In the genomic region with DNA sequence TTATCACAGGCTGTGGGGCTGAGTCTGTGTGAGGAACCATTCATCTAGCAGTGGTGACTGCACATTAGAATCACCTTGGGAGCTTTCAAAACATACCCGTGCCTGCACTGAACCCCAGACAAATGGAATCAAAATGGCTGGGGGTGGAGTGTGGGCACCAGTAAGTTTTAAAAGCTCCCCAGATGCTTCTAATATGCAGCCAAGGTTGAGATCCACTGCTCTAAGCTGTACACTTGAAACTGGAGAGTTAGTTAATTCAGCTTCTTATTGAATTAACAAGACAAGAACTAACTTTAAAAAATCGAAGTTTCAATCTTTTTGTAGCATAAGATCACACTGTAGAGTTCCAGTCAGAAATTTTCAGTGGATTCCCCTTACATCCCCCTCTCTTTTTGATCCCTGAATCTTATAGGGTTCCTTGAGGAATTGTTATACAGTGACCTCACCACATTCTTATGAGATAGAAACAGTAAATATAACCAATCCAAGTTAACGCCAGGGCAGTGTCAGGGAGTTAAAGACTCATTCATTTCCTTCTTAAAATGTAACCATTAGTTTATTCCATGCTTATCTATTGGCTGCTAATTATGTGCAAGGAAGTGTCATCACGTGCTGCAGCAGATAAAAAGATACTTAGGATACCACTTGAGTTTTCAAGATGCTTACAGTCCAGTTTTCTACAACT, we compare ENCODE assay signal across 22 cellular contexts. TPM values are rescaled to one million over a fixed set of nuclear protein-coding genes. Genes with fewer than 3 reads are reported as not detected.
DNase-seq lines count a peak whose midpoint lies in the region; ATAC-seq, FAIRE-seq and TF ChIP-seq lines count a peak whose summit lies in the region.
"Had no signal": no experiment of that assay in that cellular context is flagged by ENCODE, and none has a peak within 500 bp of the region (broad histone marks: within the 10 kb centered on the region; RNA-seq: fewer than 3 reads in every experiment).

No MANE protein-coding gene starts in this region.

- H3K27ac Mint-ChIP-seq in Caco-2 (ENCODE audit: unreplicated experiment) = peak overlapping the region; percentile 69
- H3K27ac Mint-ChIP-seq in progenitor cell of endocrine pancreas = peak overlapping the region; percentile 55
- H3K27ac Mint-ChIP-seq in natural killer cell treated with Interleukin-12 subunit alpha and Interleukin-12 subunit beta and Interleukin-15 and Interleukin-18, amount 100 ng/mL, for 72 hours = no peak overlapping the region
- H3K27ac Mint-ChIP-seq: activated naive CD4-positive, alpha-beta T cell treated with anti-CD3 and anti-CD28 coated beads for 36 hours; stimulated activated effector memory CD8-positive, alpha-beta T cell treated with anti-CD3 and anti-CD28 coated beads, Interleukin-12 subunit alpha, Interleukin-12 subunit beta, amount 100 ng/mL, for 72 hours had no signal

- no peak for TF ChIP-seq EP300 in SK-N-SH (IDR thresholded peaks at IDR 0.05; ENCODE audit: borderline replicate concordance in 1 of 2, low read depth in 1 of 2, low read length in 1 of 2)

- H3K4me1 ChIP-seq in Caco-2 = no peaks in the 10 kb centered on the region; the same call in 1 of the 2 replicates
- H3K4me1 ChIP-seq in SK-N-SH (ENCODE audit: control insufficient read depth in 1 of 2, insufficient read depth in 2 of 2, low read depth in 1 of 2, low read length in 1 of 2) = peaks cover 0 to 5% of the 10 kb centered on the region in 2 experiments; a peak in 1 of 4 replicates
- H3K4me1 ChIP-seq in fibroblast of lung (ENCODE audit: control insufficient read depth, extremely low read depth, insufficient read depth, low read length) = peaks cover 8% of the 10 kb centered on the region
- H3K4me1 ChIP-seq: BLaER1 had no signal

- H3K9me2 ChIP-seq in SK-N-SH = no peaks in the 10 kb centered on the region

- no peak overlapping the region for H3K9ac ChIP-seq in SK-N-SH
- H3K9ac ChIP-seq in fibroblast of lung (ENCODE audit: insufficient read depth, low read length) = no peak overlapping the region
- H3K9ac ChIP-seq: BLaER1 had no signal

- H3K27me3 Mint-ChIP-seq in Caco-2 (ENCODE audit: insufficient read depth, unreplicated experiment) (no peaks in the 10 kb centered on the region), progenitor cell of endocrine pancreas (no peaks in the 10 kb centered on the region)
- H3K27me3 Mint-ChIP-seq in natural killer cell treated with Interleukin-12 subunit alpha and Interleukin-12 subunit beta and Interleukin-15 and Interleukin-18, amount 100 ng/mL, for 72 hours = no peaks in the 10 kb centered on the region
- H3K27me3 Mint-ChIP-seq: effector memory CD8-positive, alpha-beta T cell had no signal

- DNase-seq in Caco-2 (no peak), SK-N-SH (no peak), fibroblast of lung (ENCODE audit: low read depth in 2 of 2) (peak; percentile 34 to 75), progenitor cell of endocrine pancreas (ENCODE audit: low spot score, unreplicated experiment) (no peak), GM12892 (ENCODE audit: insufficient read length) (no peak), nucleus accumbens (lab: John Stamatoyannopoulos, UW) (no peak), GM19239 (ENCODE audit: insufficient read length, low spot score) (no peak)
- no peak for DNase-seq in natural killer cell treated with Interleukin-12 subunit alpha and Interleukin-12 subunit beta and Interleukin-15 and Interleukin-18, amount 100 ng/mL, for 72 hours (ENCODE audit: low spot score)
- DNase-seq: activated CD4-positive, CD25-positive, alpha-beta regulatory T cell treated with anti-CD3 and anti-CD28 coated beads, Interleukin-2, amount 50 U/mL, for 72 hours; activated naive CD4-positive, alpha-beta T cell treated with anti-CD3 and anti-CD28 coated beads for 36 hours; caudate nucleus; DMS53; effector memory CD8-positive, alpha-beta T cell; glutamatergic neuron; Kasumi-1; NCI-H1436 treated with DMSO at 0.1 percent for 48 hours; sigmoid colon; T-helper 2 cell had no signal

- H3K9me3 Mint-ChIP-seq in Caco-2 (ENCODE audit: unreplicated experiment) (peaks cover 24% of the 10 kb centered on the region), progenitor cell of endocrine pancreas (ENCODE audit: low read depth) (peaks cover 29% of the 10 kb centered on the region)
- H3K9me3 Mint-ChIP-seq in natural killer cell treated with Interleukin-12 subunit alpha and Interleukin-12 subunit beta and Interleukin-15 and Interleukin-18, amount 100 ng/mL, for 72 hours = peaks cover 6% of the 10 kb centered on the region
- H3K9me3 Mint-ChIP-seq: effector memory CD8-positive, alpha-beta T cell had no signal

- no peaks in the 10 kb centered on the region for H4K20me1 ChIP-seq in SK-N-SH (ENCODE audit: insufficient read depth)
- H4K20me1 ChIP-seq in fibroblast of lung (ENCODE audit: control insufficient read depth, extremely low read depth, insufficient read depth, low read length) = no peaks in the 10 kb centered on the region
- H4K20me1 ChIP-seq: BLaER1 had no signal

- H3K4me3 ChIP-seq in Caco-2 (ENCODE audit: low read depth, low read length) (no peak overlapping the region), SK-N-SH (ENCODE audit: low read depth in 2 of 2, low read length in 1 of 2) (no peak overlapping the region; a peak in 1 of 4 replicates), fibroblast of lung (replicated peaks in 1 of 4; ENCODE audit: control extremely low read depth in 1 of 4, insufficient read depth in 1 of 4, low read depth in 3 of 4, low read length in 4 of 4) (no peak overlapping the region)
- H3K4me3 ChIP-seq: BLaER1, sigmoid colon had no signal

- H3K27me3 ChIP-seq in Caco-2 (replicated peaks; ENCODE audit: control insufficient read depth, insufficient read depth, low read length) = no peaks in the 10 kb centered on the region
- no peaks in the 10 kb centered on the region for H3K27me3 ChIP-seq in SK-N-SH (ENCODE audit: insufficient read depth)
- no peaks in the 10 kb centered on the region for H3K27me3 ChIP-seq in fibroblast of lung (ENCODE audit: control insufficient read depth, insufficient read depth, low read length)
- H3K27me3 ChIP-seq: BLaER1, sigmoid colon had no signal

- 0 out of 2 replicates have a peak, but pooled peaks cover 3% of the 10 kb centered on the region for H3K9me3 ChIP-seq in Caco-2
- H3K9me3 ChIP-seq in SK-N-SH = 0 out of 2 replicates have a peak, but pooled peaks cover 2% of the 10 kb centered on the region
- no peaks in the 10 kb centered on the region for H3K9me3 ChIP-seq in fibroblast of lung (ENCODE audit: control insufficient read depth, insufficient read depth, low read depth, low read length)

- no peak for TF ChIP-seq CTCF in Caco-2 (IDR thresholded peaks at IDR 0.05; ENCODE audit: insufficient read depth in 1 of 2, low read depth in 1 of 2, low read length in 1 of 2, severe bottlenecking in 1 of 2, unreplicated experiment in 1 of 2)
- no peak for TF ChIP-seq CTCF in SK-N-SH (IDR thresholded peaks at IDR 0.05)
- no peak for TF ChIP-seq CTCF in fibroblast of lung (conservative IDR thresholded peaks at IDR 0.05 in 1 of 2, IDR thresholded peaks at IDR 0.05 in 1 of 2; ENCODE audit: low read depth in 1 of 2, low read length in 2 of 2)
- TF ChIP-seq CTCF in progenitor cell of endocrine pancreas (IDR thresholded peaks at IDR 0.05; ENCODE audit: unreplicated experiment) = no peak

- ATAC-seq in natural killer cell treated with Interleukin-12 subunit alpha and Interleukin-12 subunit beta and Interleukin-15 and Interleukin-18, amount 100 ng/mL, for 72 hours = no peak
- ATAC-seq: effector memory CD8-positive, alpha-beta T cell; Right ventricle myocardium inferior; stimulated activated effector memory CD8-positive, alpha-beta T cell treated with anti-CD3 and anti-CD28 coated beads, Interleukin-12 subunit alpha, Interleukin-12 subunit beta, amount 100 ng/mL, for 72 hours had no signal

- H3K79me2 ChIP-seq in SK-N-SH (ENCODE audit: insufficient read depth) = no peaks in the 10 kb centered on the region
- no peaks in the 10 kb centered on the region for H3K79me2 ChIP-seq in fibroblast of lung (ENCODE audit: control insufficient read depth, insufficient read depth, low read length)

- FAIRE-seq in GM12892 (lab: Jason Lieb, UNC) (no peak), GM19239 (lab: Jason Lieb, UNC) (no peak)
- FAIRE-seq: urothelium cell line had no signal

- H3K4me1 Mint-ChIP-seq in Caco-2 (ENCODE audit: low read depth, unreplicated experiment) (peaks cover 7% of the 10 kb centered on the region), progenitor cell of endocrine pancreas (ENCODE audit: low read depth) (peaks cover 20% of the 10 kb centered on the region)
- no peaks in the 10 kb centered on the region for H3K4me1 Mint-ChIP-seq in natural killer cell treated with Interleukin-12 subunit alpha and Interleukin-12 subunit beta and Interleukin-15 and Interleukin-18, amount 100 ng/mL, for 72 hours (ENCODE audit: low read depth in 2 of 2)
- H3K4me1 Mint-ChIP-seq: stimulated activated effector memory CD8-positive, alpha-beta T cell treated with anti-CD3 and anti-CD28 coated beads, Interleukin-12 subunit alpha, Interleukin-12 subunit beta, amount 100 ng/mL, for 72 hours had no signal

- TF ChIP-seq POLR2A in GM12892 (IDR thresholded peaks at IDR 0.05; ENCODE audit: low read depth, low read length) = no peak

- CTCF ChIA-PET in Caco-2 (lab: Charles Lee) (no interaction called here), SK-N-SH (lab: Yijun Ruan, JAX) (interaction anchor here (1.1 kb wide), 1 partner anchor 79 kb away, joined by 3 read pairs; no protein-coding TSS in a partner anchor)

- WGBS in SK-N-SH (ENCODE audit: low lambda C conversion rate) = 50% methylated on average over 4 of the region's 4 CpGs

- intact Hi-C loops in Caco-2 (cut with micrococcal nuclease; ENCODE audit: unreplicated experiment) = no loop called here

- no peak for TF ChIP-seq RAD21 in SK-N-SH (IDR thresholded peaks at IDR 0.05; ENCODE audit: low read length)

- peaks cover 5% of the 10 kb centered on the region for H3K36me3 Mint-ChIP-seq in Caco-2 (ENCODE audit: insufficient read depth, unreplicated experiment)
- H3K36me3 Mint-ChIP-seq in progenitor cell of endocrine pancreas (ENCODE audit: insufficient read depth) = peaks cover 46% of the 10 kb centered on the region
- H3K36me3 Mint-ChIP-seq in natural killer cell treated with Interleukin-12 subunit alpha and Interleukin-12 subunit beta and Interleukin-15 and Interleukin-18, amount 100 ng/mL, for 72 hours = peaks cover 35% of the 10 kb centered on the region

- H3K4me2 ChIP-seq in SK-N-SH (no peak overlapping the region), fibroblast of lung (ENCODE audit: extremely low read depth, insufficient read depth, low read length) (peak overlapping the region; percentile 51)
- H3K4me2 ChIP-seq: BLaER1 had no signal

- POLR2A ChIA-PET in Caco-2 (lab: Charles Lee) (no interaction called here), SK-N-SH (lab: Yijun Ruan, JAX) (no interaction called here)

- H2AFZ ChIP-seq in SK-N-SH (ENCODE audit: low read depth) = no peak overlapping the region
- H2AFZ ChIP-seq in fibroblast of lung (ENCODE audit: low read length) = no peak overlapping the region

- H3K36me3 ChIP-seq in Caco-2 (ENCODE audit: control insufficient read depth, insufficient read depth, low read length) (no peaks in the 10 kb centered on the region), SK-N-SH (replicated peaks in 1 of 2; ENCODE audit: control insufficient read depth in 1 of 2, insufficient read depth in 2 of 2, low read length in 1 of 2) (peaks cover 0 to 3% of the 10 kb centered on the region in 2 experiments), fibroblast of lung (ENCODE audit: control insufficient read depth, insufficient read depth, low read length) (no peaks in the 10 kb centered on the region)

- BruUV-seq in Caco-2 (replicated peaks; lab: Mats Ljungman, UMichigan) = no TSS peak

- H3K4me3 Mint-ChIP-seq in Caco-2 (ENCODE audit: unreplicated experiment) = no peak overlapping the region
- no peak overlapping the region for H3K4me3 Mint-ChIP-seq in progenitor cell of endocrine pancreas (ENCODE audit: low read depth)
- no peak overlapping the region for H3K4me3 Mint-ChIP-seq in natural killer cell treated with Interleukin-12 subunit alpha and Interleukin-12 subunit beta and Interleukin-15 and Interleukin-18, amount 100 ng/mL, for 72 hours
- H3K4me3 Mint-ChIP-seq: activated naive CD4-positive, alpha-beta T cell treated with anti-CD3 and anti-CD28 coated beads for 36 hours; effector memory CD8-positive, alpha-beta T cell; stimulated activated effector memory CD8-positive, alpha-beta T cell treated with anti-CD3 and anti-CD28 coated beads, Interleukin-12 subunit alpha, Interleukin-12 subunit beta, amount 100 ng/mL, for 72 hours had no signal

- H3F3A ChIP-seq in SK-N-SH (replicated peaks; ENCODE audit: insufficient read depth) = no peaks in the 10 kb centered on the region

- H3K27ac ChIP-seq in SK-N-SH (ENCODE audit: low read depth in 2 of 2, low read length in 1 of 2) = no peak overlapping the region
- peak overlapping the region; percentile 47 for H3K27ac ChIP-seq in fibroblast of lung (ENCODE audit: insufficient read depth, low read length)
- H3K27ac ChIP-seq: BLaER1 had no signal

RNA-seq across cellular contexts. Expression of a gene that starts 29.9 kb away (rescaled TPM):
- total RNA-seq in Caco-2 (2022) (25.5 and 31.1 TPM in 2 replicates), fibroblast of lung (8.5 and 12.7 TPM in 2 replicates), progenitor cell of endocrine pancreas (17.2 and 19.0 TPM in 2 replicates)
- polyA plus RNA-seq in SK-N-SH (2012; rRNA removed) (12.0 and 12.3 TPM in 2 replicates), fibroblast of lung (34.5 and 40.4 TPM in 2 replicates)
- polyA plus RNA-seq in SK-N-SH (2012; cell fraction: cytosol; rRNA removed) = 17.1 and 27.9 TPM in 2 replicates
- polyA plus RNA-seq in SK-N-SH (2012; cell fraction: nucleus; rRNA removed) = 8.3 and 9.1 TPM in 2 replicates
- 23.4 and 23.5 TPM in 2 replicates for polyA plus RNA-seq in fibroblast of lung (2012)
- polyA minus RNA-seq in fibroblast of lung (ENCODE audit: low replicate concordance) = 2.7 and 3.3 TPM in 2 replicates
- total RNA-seq in natural killer cell treated with Interleukin-12 subunit alpha and Interleukin-12 subunit beta and Interleukin-15 and Interleukin-18, amount 100 ng/mL, for 72 hours = 10 to 100 TPM; 23.7 to 39.4 TPM
- 28.1 TPM for polyA plus RNA-seq in GM12892 (2012; ENCODE audit: missing spikeins)

Comparison
In these comparisons a context has a peak if more than half of its experiments do, and no peak if none do; other contexts are left out.
1. DNase-seq: peak in fibroblast of lung (2 of 2); none in Caco-2 (0 of 2), SK-N-SH (single experiment), progenitor cell of endocrine pancreas (single experiment), natural killer cell treated with Interleukin-12 subunit alpha and Interleukin-12 subunit beta and Interleukin-15 and Interleukin-18, amount 100 ng/mL, for 72 hours (single experiment), GM12892 (single experiment), nucleus accumbens (0 of 56) and GM19239 (single experiment).
2. H3K27ac Mint-ChIP-seq: peak in Caco-2 (single experiment) and progenitor cell of endocrine pancreas (single experiment); none in natural killer cell treated with Interleukin-12 subunit alpha and Interleukin-12 subunit beta and Interleukin-15 and Interleukin-18, amount 100 ng/mL, for 72 hours (0 of 2).